Comparison of ENCODE assay signal across 1 cellular context in the genomic region with DNA sequence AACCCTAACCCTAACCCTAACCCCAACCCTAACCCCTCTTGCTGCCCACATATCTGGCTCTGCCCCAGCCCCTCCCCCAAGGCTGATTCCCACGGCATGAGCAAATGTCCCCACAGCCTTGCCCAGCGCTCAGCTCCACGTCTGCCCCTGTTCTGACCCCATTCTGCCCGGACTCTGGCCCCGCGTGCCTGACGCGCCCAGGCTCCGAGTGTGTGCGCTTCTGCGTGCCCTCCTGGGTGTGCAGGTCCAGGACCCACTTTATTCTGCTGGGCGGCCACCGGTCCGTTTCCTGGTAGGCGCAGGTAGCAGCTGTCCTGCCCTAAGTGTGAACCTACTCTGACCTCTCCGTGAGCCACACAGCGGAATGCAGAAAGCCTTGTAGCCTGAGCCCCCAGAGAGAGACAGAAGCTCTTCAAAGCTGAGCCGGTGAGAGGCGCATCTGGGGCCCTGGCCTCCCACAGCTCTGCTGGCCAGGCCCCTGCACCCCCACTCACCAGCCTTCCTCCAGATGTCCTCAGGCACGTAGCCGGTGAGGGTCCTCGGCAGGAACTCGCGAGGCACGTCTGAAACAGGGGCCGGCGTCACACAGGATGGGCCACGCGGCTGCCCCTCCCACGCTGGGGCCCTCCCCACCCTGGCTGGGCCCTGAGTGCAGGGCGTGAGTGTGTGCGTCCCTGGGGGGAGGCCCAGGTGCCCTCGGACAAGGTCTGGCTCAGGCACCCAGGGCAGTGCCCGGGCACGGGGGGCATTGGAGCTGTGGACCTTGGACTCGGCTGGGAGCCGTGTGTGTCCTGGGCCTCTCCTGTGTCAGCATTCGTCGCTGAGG.
TF ChIP-seq lines count a peak whose summit lies in the region.

No MANE protein-coding gene starts in this region.

TF ChIP-seq in K562, 482 proteins besides CTCF, POLR2A, EP300 and RAD21 (continued from another document):
- TF ChIP-seq, protein P1, sequence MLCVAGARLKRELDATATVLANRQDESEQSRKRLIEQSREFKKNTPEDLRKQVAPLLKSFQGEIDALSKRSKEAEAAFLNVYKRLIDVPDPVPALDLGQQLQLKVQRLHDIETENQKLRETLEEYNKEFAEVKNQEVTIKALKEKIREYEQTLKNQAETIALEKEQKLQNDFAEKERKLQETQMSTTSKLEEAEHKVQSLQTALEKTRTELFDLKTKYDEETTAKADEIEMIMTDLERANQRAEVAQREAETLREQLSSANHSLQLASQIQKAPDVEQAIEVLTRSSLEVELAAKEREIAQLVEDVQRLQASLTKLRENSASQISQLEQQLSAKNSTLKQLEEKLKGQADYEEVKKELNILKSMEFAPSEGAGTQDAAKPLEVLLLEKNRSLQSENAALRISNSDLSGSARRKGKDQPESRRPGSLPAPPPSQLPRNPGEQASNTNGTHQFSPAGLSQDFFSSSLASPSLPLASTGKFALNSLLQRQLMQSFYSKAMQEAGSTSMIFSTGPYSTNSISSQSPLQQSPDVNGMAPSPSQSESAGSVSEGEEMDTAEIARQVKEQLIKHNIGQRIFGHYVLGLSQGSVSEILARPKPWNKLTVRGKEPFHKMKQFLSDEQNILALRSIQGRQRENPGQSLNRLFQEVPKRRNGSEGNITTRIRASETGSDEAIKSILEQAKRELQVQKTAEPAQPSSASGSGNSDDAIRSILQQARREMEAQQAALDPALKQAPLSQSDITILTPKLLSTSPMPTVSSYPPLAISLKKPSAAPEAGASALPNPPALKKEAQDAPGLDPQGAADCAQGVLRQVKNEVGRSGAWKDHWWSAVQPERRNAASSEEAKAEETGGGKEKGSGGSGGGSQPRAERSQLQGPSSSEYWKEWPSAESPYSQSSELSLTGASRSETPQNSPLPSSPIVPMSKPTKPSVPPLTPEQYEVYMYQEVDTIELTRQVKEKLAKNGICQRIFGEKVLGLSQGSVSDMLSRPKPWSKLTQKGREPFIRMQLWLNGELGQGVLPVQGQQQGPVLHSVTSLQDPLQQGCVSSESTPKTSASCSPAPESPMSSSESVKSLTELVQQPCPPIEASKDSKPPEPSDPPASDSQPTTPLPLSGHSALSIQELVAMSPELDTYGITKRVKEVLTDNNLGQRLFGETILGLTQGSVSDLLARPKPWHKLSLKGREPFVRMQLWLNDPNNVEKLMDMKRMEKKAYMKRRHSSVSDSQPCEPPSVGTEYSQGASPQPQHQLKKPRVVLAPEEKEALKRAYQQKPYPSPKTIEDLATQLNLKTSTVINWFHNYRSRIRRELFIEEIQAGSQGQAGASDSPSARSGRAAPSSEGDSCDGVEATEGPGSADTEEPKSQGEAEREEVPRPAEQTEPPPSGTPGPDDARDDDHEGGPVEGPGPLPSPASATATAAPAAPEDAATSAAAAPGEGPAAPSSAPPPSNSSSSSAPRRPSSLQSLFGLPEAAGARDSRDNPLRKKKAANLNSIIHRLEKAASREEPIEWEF (CRISPR knock-in tag; IDR thresholded peaks at IDR 0.05), result no peak
- TF ChIP-seq NR4A1 (CRISPR knock-in tag; IDR thresholded peaks at IDR 0.05) (no peak), NR4A1 (tag; IDR thresholded peaks at IDR 0.05) (no peak), CBX2 (IDR thresholded peaks at IDR 0.05; ENCODE audit: insufficient read depth, low read length, poor library complexity, severe bottlenecking) (no peak), ZNF239 (CRISPR knock-in tag; IDR thresholded peaks at IDR 0.05) (no peak), ZNF707 (CRISPR knock-in tag; conservative IDR thresholded peaks at IDR 0.05) (no peak), KLF1 (tag; IDR thresholded peaks at IDR 0.05) (no peak), SMARCA5 (IDR thresholded peaks at IDR 0.05) (no peak), NCOR1 (IDR thresholded peaks at IDR 0.05) (no peak), C11orf30 (IDR thresholded peaks at IDR 0.05; ENCODE audit: low read depth) (no peak), PHF21A (IDR thresholded peaks at IDR 0.05; ENCODE audit: borderline replicate concordance, low read depth) (no peak), ZSCAN29 (IDR thresholded peaks at IDR 0.05) (no peak)
- TF ChIP-seq, protein P2, sequence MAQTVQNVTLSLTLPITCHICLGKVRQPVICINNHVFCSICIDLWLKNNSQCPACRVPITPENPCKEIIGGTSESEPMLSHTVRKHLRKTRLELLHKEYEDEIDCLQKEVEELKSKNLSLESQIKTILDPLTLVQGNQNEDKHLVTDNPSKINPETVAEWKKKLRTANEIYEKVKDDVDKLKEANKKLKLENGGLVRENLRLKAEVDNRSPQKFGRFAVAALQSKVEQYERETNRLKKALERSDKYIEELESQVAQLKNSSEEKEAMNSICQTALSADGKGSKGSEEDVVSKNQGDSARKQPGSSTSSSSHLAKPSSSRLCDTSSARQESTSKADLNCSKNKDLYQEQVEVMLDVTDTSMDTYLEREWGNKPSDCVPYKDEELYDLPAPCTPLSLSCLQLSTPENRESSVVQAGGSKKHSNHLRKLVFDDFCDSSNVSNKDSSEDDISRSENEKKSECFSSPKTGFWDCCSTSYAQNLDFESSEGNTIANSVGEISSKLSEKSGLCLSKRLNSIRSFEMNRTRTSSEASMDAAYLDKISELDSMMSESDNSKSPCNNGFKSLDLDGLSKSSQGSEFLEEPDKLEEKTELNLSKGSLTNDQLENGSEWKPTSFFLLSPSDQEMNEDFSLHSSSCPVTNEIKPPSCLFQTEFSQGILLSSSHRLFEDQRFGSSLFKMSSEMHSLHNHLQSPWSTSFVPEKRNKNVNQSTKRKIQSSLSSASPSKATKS (CRISPR knock-in tag; IDR thresholded peaks at IDR 0.05), result no peak
TF ChIP-seq in K562: peak in this region for 5.
